11 cellular contexts compared by ENCODE assay signal in the genomic region with DNA sequence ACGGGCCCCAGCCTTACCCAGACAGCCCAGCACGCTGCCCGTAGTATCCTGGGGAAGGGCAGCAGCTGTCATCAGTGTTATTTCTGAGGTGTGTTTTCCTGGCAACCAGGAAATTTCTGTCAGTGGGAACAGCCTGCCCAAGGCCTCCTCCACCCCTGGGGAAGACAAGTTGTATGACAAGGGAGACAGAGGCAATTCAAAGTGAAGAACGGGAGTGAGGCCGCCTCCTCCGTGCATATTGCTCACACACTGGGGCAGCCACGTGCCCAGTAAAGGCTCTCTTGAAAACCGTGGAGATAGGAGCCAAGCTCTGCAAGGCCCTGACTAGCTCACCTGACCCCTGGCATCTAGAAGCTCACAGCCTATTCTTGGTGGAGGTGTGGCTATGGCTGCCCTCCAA. TPM values are rescaled to one million over a fixed set of nuclear protein-coding genes. Genes with fewer than 3 reads are reported as not detected.
DNase-seq lines count a peak whose midpoint lies in the region; ATAC-seq and TF ChIP-seq lines count a peak whose summit lies in the region.
"Had no signal": no experiment of that assay in that cellular context is flagged by ENCODE, and none has a peak within 500 bp of the region (broad histone marks: within the 10 kb centered on the region; RNA-seq: fewer than 3 reads in every experiment).

No MANE protein-coding gene starts in this region.

- DNase-seq in GM23248 = peak; percentile 41
- no peak for DNase-seq in activated naive CD8-positive, alpha-beta T cell treated with anti-CD3 and anti-CD28 coated beads for 36 hours
- DNase-seq in heart right ventricle = peak in 1 of 2 donors; percentile 54
- peak; percentile 72 for DNase-seq in pons (ENCODE audit: low spot score)
- no peak for DNase-seq in stimulated activated naive CD4-positive, alpha-beta T cell (lab: John Stamatoyannopoulos, UW)
- no peak for DNase-seq in activated T-helper 1 cell treated with anti-CD3 and anti-CD28 coated beads, Interleukin-12 subunit alpha, Interleukin-12 subunit beta, Interleukin-2, Interleukin-4 antibody, amounts not matched to agents 30 ng/mL and 10 ng/mL and 1 ng/mL, durations not matched to agents 14 hours and 24 hours and 36 hours (ENCODE audit: low spot score)
- DNase-seq in NCI-H187 treated with DMSO at 0.1 percent for 48 hours (lab: John Stamatoyannopoulos, UW) = no peak
- DNase-seq in AG08396 (ENCODE audit: low spot score) = no peak
- DNase-seq: foreskin melanocyte, KG1 had no signal

- no peak overlapping the region for H3K4me3 Mint-ChIP-seq in activated naive CD8-positive, alpha-beta T cell treated with anti-CD3 and anti-CD28 coated beads for 36 hours
- H3K4me3 Mint-ChIP-seq in activated T-helper 1 cell treated with anti-CD3 and anti-CD28 coated beads, Interleukin-12 subunit alpha, Interleukin-12 subunit beta, Interleukin-2, Interleukin-4 antibody, amounts not matched to agents 30 ng/mL and 10 ng/mL and 1 ng/mL, durations not matched to agents 14 hours and 24 hours and 36 hours = no peak overlapping the region

- peak overlapping the region; percentile 62 for H3K4me2 ChIP-seq in GM23248 (ENCODE audit: unreplicated experiment)

- H3K27me3 Mint-ChIP-seq in activated naive CD8-positive, alpha-beta T cell treated with anti-CD3 and anti-CD28 coated beads for 36 hours = no peaks in the 10 kb centered on the region
- H3K27me3 Mint-ChIP-seq in activated T-helper 1 cell treated with anti-CD3 and anti-CD28 coated beads, Interleukin-12 subunit alpha, Interleukin-12 subunit beta, Interleukin-2, Interleukin-4 antibody, amounts not matched to agents 30 ng/mL and 10 ng/mL and 1 ng/mL, durations not matched to agents 14 hours and 24 hours and 36 hours (ENCODE audit: insufficient read depth) = no peaks in the 10 kb centered on the region

- ATAC-seq in heart right ventricle = peak in 7 of 8 donors; percentile 53 to 74 (median 60)

- peak overlapping the region; percentile 58 for H3K27ac Mint-ChIP-seq in activated naive CD8-positive, alpha-beta T cell treated with anti-CD3 and anti-CD28 coated beads for 36 hours
- H3K27ac Mint-ChIP-seq in activated T-helper 1 cell treated with anti-CD3 and anti-CD28 coated beads, Interleukin-12 subunit alpha, Interleukin-12 subunit beta, Interleukin-2, Interleukin-4 antibody, amounts not matched to agents 30 ng/mL and 10 ng/mL and 1 ng/mL, durations not matched to agents 14 hours and 24 hours and 36 hours = no peak overlapping the region

- H3K9me2 ChIP-seq in GM23248 (ENCODE audit: insufficient read depth) = no peaks in the 10 kb centered on the region

- intact Hi-C loops in heart right ventricle (cut with DNase I) = no loop called here
- intact Hi-C loops in activated T-helper 1 cell treated with anti-CD3 and anti-CD28 coated beads, Interleukin-12 subunit alpha, Interleukin-12 subunit beta, Interleukin-2, Interleukin-4 antibody, amounts not matched to agents 30 ng/mL and 10 ng/mL and 1 ng/mL, durations not matched to agents 14 hours and 24 hours and 36 hours (cut with micrococcal nuclease) = no loop called here

- no peaks in the 10 kb centered on the region for H4K20me1 ChIP-seq in GM23248 (ENCODE audit: insufficient read depth)

- peaks cover 50% of the 10 kb centered on the region for H3K4me1 Mint-ChIP-seq in activated naive CD8-positive, alpha-beta T cell treated with anti-CD3 and anti-CD28 coated beads for 36 hours
- peaks cover 15% of the 10 kb centered on the region for H3K4me1 Mint-ChIP-seq in activated T-helper 1 cell treated with anti-CD3 and anti-CD28 coated beads, Interleukin-12 subunit alpha, Interleukin-12 subunit beta, Interleukin-2, Interleukin-4 antibody, amounts not matched to agents 30 ng/mL and 10 ng/mL and 1 ng/mL, durations not matched to agents 14 hours and 24 hours and 36 hours (ENCODE audit: low read depth)

- no peak overlapping the region for H3K9ac ChIP-seq in GM23248

- in situ Hi-C loops in GM23248 (cut with MboI) = no loop called here

- H3K36me3 ChIP-seq in GM23248 (ENCODE audit: low read depth) (no peaks in the 10 kb centered on the region), heart right ventricle (no peaks in the 10 kb centered on the region)

- H2AFZ ChIP-seq in GM23248 = no peak overlapping the region

- H3K27ac ChIP-seq in GM23248 (no peak overlapping the region), heart right ventricle (peak overlapping the region in 9 of 10 donors; percentile 9 to 79 (median 64))
- H3K27ac ChIP-seq: SK-N-MC had no signal

- WGBS in GM23248 (ENCODE audit: low coverage in 1 of 2, low lambda C conversion rate in 2 of 2, missing lambda C conversion rate in 2 of 2), 2 experiments = 47 to 50% methylated on average over 8 of the region's 8 CpGs
- 35 to 36% methylated on average over 8 of the region's 8 CpGs for WGBS in heart right ventricle, 2 donors

- no peaks in the 10 kb centered on the region for H3K36me3 Mint-ChIP-seq in activated naive CD8-positive, alpha-beta T cell treated with anti-CD3 and anti-CD28 coated beads for 36 hours
- no peaks in the 10 kb centered on the region for H3K36me3 Mint-ChIP-seq in activated T-helper 1 cell treated with anti-CD3 and anti-CD28 coated beads, Interleukin-12 subunit alpha, Interleukin-12 subunit beta, Interleukin-2, Interleukin-4 antibody, amounts not matched to agents 30 ng/mL and 10 ng/mL and 1 ng/mL, durations not matched to agents 14 hours and 24 hours and 36 hours (ENCODE audit: low read depth)

- peaks cover 36% of the 10 kb centered on the region for H3K4me1 ChIP-seq in GM23248 (ENCODE audit: insufficient read depth)
- H3K4me1 ChIP-seq in heart right ventricle = peaks cover 22 to 79% (median 70%) of the 10 kb centered on the region in 9 donors

- peaks cover 96% of the 10 kb centered on the region for H3K79me2 ChIP-seq in GM23248 (ENCODE audit: insufficient read depth)

- H3K27me3 ChIP-seq in GM23248 (replicated peaks; ENCODE audit: insufficient read depth) (no peaks in the 10 kb centered on the region), heart right ventricle (no peaks in the 10 kb centered on the region)

- no peaks in the 10 kb centered on the region for H3K9me3 Mint-ChIP-seq in activated naive CD8-positive, alpha-beta T cell treated with anti-CD3 and anti-CD28 coated beads for 36 hours
- H3K9me3 Mint-ChIP-seq in activated T-helper 1 cell treated with anti-CD3 and anti-CD28 coated beads, Interleukin-12 subunit alpha, Interleukin-12 subunit beta, Interleukin-2, Interleukin-4 antibody, amounts not matched to agents 30 ng/mL and 10 ng/mL and 1 ng/mL, durations not matched to agents 14 hours and 24 hours and 36 hours = no peaks in the 10 kb centered on the region

- H3K4me3 ChIP-seq in GM23248 = no peak overlapping the region
- H3K4me3 ChIP-seq in heart right ventricle = no peak overlapping the region
- H3K4me3 ChIP-seq: SK-N-MC had no signal

- TF ChIP-seq CTCF in heart right ventricle (IDR thresholded peaks at IDR 0.05) = no peak

- H3K9me3 ChIP-seq in GM23248 (ENCODE audit: low read depth) = no peaks in the 10 kb centered on the region
- H3K9me3 ChIP-seq in heart right ventricle = no peaks in the 10 kb centered on the region

- H3F3A ChIP-seq in GM23248 (ENCODE audit: insufficient read depth) = peaks cover 7% of the 10 kb centered on the region; the same call in 1 of the 2 replicates

RNA-seq across cellular contexts. Expression of gene RAI1, which starts 57.6 kb away (rescaled TPM):
- total RNA-seq in GM23248 (2014; rRNA removed; shearing (Covaris generic)) = 9.1 and 17.8 TPM in 2 replicates
- polyA plus RNA-seq in GM23248 (2016; fragmentation: Nextera tagmentation; extraction: Ambion mirVana) = 4.4 and 5.2 TPM in 2 replicates
- total RNA-seq in activated naive CD8-positive, alpha-beta T cell treated with anti-CD3 and anti-CD28 coated beads for 36 hours = 10 to 100 TPM; 19.6 to 21.1 TPM
- 10 to 100 TPM; 15.8 to 32.0 (median 20.9) TPM for total RNA-seq in heart right ventricle
- polyA plus RNA-seq in heart right ventricle = 10 to 100 TPM; 13.8 to 17.5 TPM
- total RNA-seq in activated T-helper 1 cell treated with anti-CD3 and anti-CD28 coated beads, Interleukin-12 subunit alpha, Interleukin-12 subunit beta, Interleukin-2, Interleukin-4 antibody, amounts not matched to agents 30 ng/mL and 10 ng/mL and 1 ng/mL, durations not matched to agents 14 hours and 24 hours and 36 hours = 31.1 and 32.3 TPM in 2 replicates

Comparison
In these comparisons a context has a peak if more than half of its experiments do, and no peak if none do; other contexts are left out.
1. DNase-seq: peak in GM23248 (single experiment) and pons (single experiment); none in activated naive CD8-positive, alpha-beta T cell treated with anti-CD3 and anti-CD28 coated beads for 36 hours (single experiment), stimulated activated naive CD4-positive, alpha-beta T cell (0 of 6), activated T-helper 1 cell treated with anti-CD3 and anti-CD28 coated beads, Interleukin-12 subunit alpha, Interleukin-12 subunit beta, Interleukin-2, Interleukin-4 antibody, amounts not matched to agents 30 ng/mL and 10 ng/mL and 1 ng/mL, durations not matched to agents 14 hours and 24 hours and 36 hours (single experiment), NCI-H187 treated with DMSO at 0.1 percent for 48 hours (single experiment) and AG08396 (single experiment).